ENCODE assay signal across 12 cellular contexts in the genomic region with DNA sequence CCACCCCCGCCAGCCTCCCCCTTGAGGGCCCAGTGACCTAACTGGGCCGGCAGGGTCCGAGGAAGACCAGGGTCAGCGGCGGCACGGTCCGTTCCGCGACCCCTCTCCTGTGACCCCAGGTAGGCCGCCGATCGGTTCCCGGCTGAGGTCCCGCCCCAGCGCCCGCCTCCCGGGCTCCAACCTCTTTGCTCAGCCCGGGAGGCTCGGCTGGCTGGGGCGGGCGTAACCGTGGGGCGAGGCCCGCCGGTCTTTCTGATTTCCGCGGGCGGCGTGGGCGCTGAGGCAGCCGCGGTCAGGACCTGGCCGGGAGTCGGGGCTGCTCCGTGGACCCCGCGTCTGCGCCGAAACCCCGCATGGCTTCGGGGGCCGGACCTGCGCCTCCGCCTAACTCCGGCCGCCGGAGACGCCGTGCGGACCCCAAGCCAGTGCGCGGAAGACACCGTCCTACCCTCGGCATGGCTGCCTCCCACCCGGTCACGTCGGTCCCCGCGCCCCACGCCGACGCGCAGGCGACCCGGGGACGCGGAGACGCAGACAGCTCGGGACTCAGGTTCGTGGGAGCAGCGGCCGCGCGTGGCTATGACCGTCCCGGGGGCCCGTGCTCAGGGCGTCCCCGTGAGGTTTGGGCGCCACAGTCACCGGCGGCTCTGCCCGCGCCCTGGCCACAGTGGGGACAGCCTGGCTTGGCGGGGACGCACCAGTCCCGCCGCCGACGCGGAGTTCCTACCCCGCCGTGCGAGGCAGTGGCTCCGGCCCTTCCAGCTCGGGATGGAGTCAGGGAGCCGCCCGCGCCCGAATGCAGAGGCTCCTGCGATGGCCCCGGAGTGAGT. TPM values are rescaled to one million over a fixed set of nuclear protein-coding genes. Genes with fewer than 3 reads are reported as not detected.
DNase-seq lines count a peak whose midpoint lies in the region; ATAC-seq and TF ChIP-seq lines count a peak whose summit lies in the region.
"Had no signal": no experiment of that assay in that cellular context is flagged by ENCODE, and none has a peak within 500 bp of the region (broad histone marks: within the 10 kb centered on the region; RNA-seq: fewer than 3 reads in every experiment).

No MANE protein-coding gene starts in this region.

- ATAC-seq in left lung (peak; percentile 45), thoracic aorta (ENCODE audit: insufficient number of reproducible peaks, low FRiP score, low read depth) (no peak)

- no peak overlapping the region for H3K4me3 Mint-ChIP-seq in MCF 10A (ENCODE audit: unreplicated experiment)
- peak overlapping the region; percentile 73 for H3K4me3 Mint-ChIP-seq in dendritic cell treated with granulocyte-macrophage colony-stimulating factor and Interleukin-4, amounts not matched to agents 40 ng/mL and 50 ng/mL, for 4 days
- H3K4me3 Mint-ChIP-seq in activated T-helper 2 cell treated with anti-CD3 and anti-CD28 coated beads, Interferon-gamma antibody, Interleukin-2, Interleukin-4, amounts not matched to agents 10 μg/mL and 5 μg/mL and 100 μg/mL, durations not matched to agents 14 hours and 24 hours and 36 hours (ENCODE audit: low read depth) = no peak overlapping the region

- H3K27me3 Mint-ChIP-seq in MCF 10A (ENCODE audit: insufficient read depth, unreplicated experiment) = peaks cover 9% of the 10 kb centered on the region
- peaks cover 61% of the 10 kb centered on the region for H3K27me3 Mint-ChIP-seq in dendritic cell treated with granulocyte-macrophage colony-stimulating factor and Interleukin-4, amounts not matched to agents 40 ng/mL and 50 ng/mL, for 4 days
- peaks cover 60% of the 10 kb centered on the region for H3K27me3 Mint-ChIP-seq in activated T-helper 2 cell treated with anti-CD3 and anti-CD28 coated beads, Interferon-gamma antibody, Interleukin-2, Interleukin-4, amounts not matched to agents 10 μg/mL and 5 μg/mL and 100 μg/mL, durations not matched to agents 14 hours and 24 hours and 36 hours (ENCODE audit: low read depth)

- intact Hi-C loops in breast epithelium (cut with DNase I; ENCODE audit: low total_unique reads) = no loop called here
- intact Hi-C loops in MCF 10A (cut with micrococcal nuclease) = no loop called here
- intact Hi-C loops in dendritic cell treated with granulocyte-macrophage colony-stimulating factor and Interleukin-4, amounts not matched to agents 40 ng/mL and 50 ng/mL, for 4 days (cut with micrococcal nuclease) = loop anchor here (2.0 to 10.0 kb wide), 2 partner anchors 20 to 92 kb away; no protein-coding TSS in a partner anchor
- intact Hi-C loops in left lung (cut with DNase I) = no loop called here
- intact Hi-C loops in activated T-helper 2 cell treated with anti-CD3 and anti-CD28 coated beads, Interferon-gamma antibody, Interleukin-2, Interleukin-4, amounts not matched to agents 10 μg/mL and 5 μg/mL and 100 μg/mL, durations not matched to agents 14 hours and 24 hours and 36 hours (cut with micrococcal nuclease) = loop anchor here (10.0 kb wide), 2 partner anchors 298 to 452 kb away; a partner anchor contains a TSS

- H3K4me3 ChIP-seq in breast epithelium = peak overlapping the region; percentile 13 to 53 (median 34)
- H3K4me3 ChIP-seq in left lung = peak overlapping the region in 1 of 2 donors; percentile 46
- peak overlapping the region; percentile 52 for H3K4me3 ChIP-seq in thoracic aorta

- CTCF ChIA-PET in MCF 10A (lab: Yijun Ruan, JAX) = no interaction called here

- H3K27ac ChIP-seq in breast epithelium (no peak overlapping the region), left lung (peak overlapping the region in 1 of 2 donors; percentile 73), thoracic aorta (no peak overlapping the region)
- H3K27ac ChIP-seq: HL-60 had no signal

- no peaks in the 10 kb centered on the region for H3K9me3 Mint-ChIP-seq in MCF 10A (ENCODE audit: unreplicated experiment)
- H3K9me3 Mint-ChIP-seq in dendritic cell treated with granulocyte-macrophage colony-stimulating factor and Interleukin-4, amounts not matched to agents 40 ng/mL and 50 ng/mL, for 4 days = no peaks in the 10 kb centered on the region
- H3K9me3 Mint-ChIP-seq in activated T-helper 2 cell treated with anti-CD3 and anti-CD28 coated beads, Interferon-gamma antibody, Interleukin-2, Interleukin-4, amounts not matched to agents 10 μg/mL and 5 μg/mL and 100 μg/mL, durations not matched to agents 14 hours and 24 hours and 36 hours = no peaks in the 10 kb centered on the region

- POLR2A ChIA-PET in MCF 10A (lab: Yijun Ruan, JAX) = no interaction called here

- no peaks in the 10 kb centered on the region for H3K36me3 ChIP-seq in breast epithelium
- no peaks in the 10 kb centered on the region for H3K36me3 ChIP-seq in left lung
- H3K36me3 ChIP-seq in thoracic aorta = no peaks in the 10 kb centered on the region

- H3K27me3 ChIP-seq in breast epithelium = peaks cover 18 to 95% of the 10 kb centered on the region in 2 donors
- H3K27me3 ChIP-seq in left lung = peaks cover 60 to 100% of the 10 kb centered on the region in 2 donors
- H3K27me3 ChIP-seq in thoracic aorta (replicated peaks; ENCODE audit: insufficient read depth) = no peaks in the 10 kb centered on the region

- no peak overlapping the region for H3K27ac Mint-ChIP-seq in MCF 10A (ENCODE audit: low read depth, unreplicated experiment)
- H3K27ac Mint-ChIP-seq in dendritic cell treated with granulocyte-macrophage colony-stimulating factor and Interleukin-4, amounts not matched to agents 40 ng/mL and 50 ng/mL, for 4 days = peak overlapping the region; percentile 92
- H3K27ac Mint-ChIP-seq in activated T-helper 2 cell treated with anti-CD3 and anti-CD28 coated beads, Interferon-gamma antibody, Interleukin-2, Interleukin-4, amounts not matched to agents 10 μg/mL and 5 μg/mL and 100 μg/mL, durations not matched to agents 14 hours and 24 hours and 36 hours = no peak overlapping the region

- H3K9me3 ChIP-seq in breast epithelium (no peaks in the 10 kb centered on the region), left lung (no peaks in the 10 kb centered on the region), thoracic aorta (no peaks in the 10 kb centered on the region)

- H3K36me3 Mint-ChIP-seq in MCF 10A (ENCODE audit: insufficient read depth, unreplicated experiment) = no peaks in the 10 kb centered on the region
- peaks cover 10% of the 10 kb centered on the region for H3K36me3 Mint-ChIP-seq in dendritic cell treated with granulocyte-macrophage colony-stimulating factor and Interleukin-4, amounts not matched to agents 40 ng/mL and 50 ng/mL, for 4 days (ENCODE audit: low read depth)
- no peaks in the 10 kb centered on the region for H3K36me3 Mint-ChIP-seq in activated T-helper 2 cell treated with anti-CD3 and anti-CD28 coated beads, Interferon-gamma antibody, Interleukin-2, Interleukin-4, amounts not matched to agents 10 μg/mL and 5 μg/mL and 100 μg/mL, durations not matched to agents 14 hours and 24 hours and 36 hours (ENCODE audit: low read depth)

- H3K4me1 Mint-ChIP-seq in MCF 10A (ENCODE audit: insufficient read depth, unreplicated experiment) = no peaks in the 10 kb centered on the region
- peaks cover 61% of the 10 kb centered on the region for H3K4me1 Mint-ChIP-seq in dendritic cell treated with granulocyte-macrophage colony-stimulating factor and Interleukin-4, amounts not matched to agents 40 ng/mL and 50 ng/mL, for 4 days (ENCODE audit: low read depth)
- H3K4me1 Mint-ChIP-seq in activated T-helper 2 cell treated with anti-CD3 and anti-CD28 coated beads, Interferon-gamma antibody, Interleukin-2, Interleukin-4, amounts not matched to agents 10 μg/mL and 5 μg/mL and 100 μg/mL, durations not matched to agents 14 hours and 24 hours and 36 hours (ENCODE audit: low read depth) = peaks cover 10% of the 10 kb centered on the region

- no peak for DNase-seq in breast epithelium (ENCODE audit: low spot score in 2 of 2)
- DNase-seq in MCF 10A (ENCODE audit: unreplicated experiment) = no peak
- DNase-seq in left lung = no peak
- no peak for DNase-seq in thoracic aorta (ENCODE audit: low spot score)
- no peak for DNase-seq in NCI-H1417 (lab: John Stamatoyannopoulos, UW)
- no peak for DNase-seq in NCI-H748 (lab: John Stamatoyannopoulos, UW; ENCODE audit: unreplicated experiment)
- no peak for DNase-seq in activated T-helper 2 cell treated with anti-CD3 and anti-CD28 coated beads, Interferon-gamma antibody, Interleukin-2, Interleukin-4, amounts not matched to agents 10 μg/mL and 5 μg/mL and 100 μg/mL, durations not matched to agents 14 hours and 24 hours and 36 hours (ENCODE audit: low spot score)
- DNase-seq: ACHN; activated CD8-positive, alpha-beta memory T cell treated with anti-CD3 and anti-CD28 coated beads, Interleukin-2, amount 50 U/mL, for 4 hours; small intestine had no signal

- BruUV-seq in MCF 10A (replicated peaks; lab: Mats Ljungman, UMichigan) = no TSS peak

- TF ChIP-seq POLR2A in breast epithelium (IDR thresholded peaks at IDR 0.05) = no peak

- TF ChIP-seq CTCF in breast epithelium (IDR thresholded peaks at IDR 0.05) = no peak
- no peak for TF ChIP-seq CTCF in MCF 10A (IDR thresholded peaks at IDR 0.05; ENCODE audit: unreplicated experiment)
- TF ChIP-seq CTCF in left lung (IDR thresholded peaks at IDR 0.05) = no peak
- TF ChIP-seq CTCF in thoracic aorta (IDR thresholded peaks at IDR 0.05) = no peak

- H3K4me1 ChIP-seq in breast epithelium = peaks cover 0 to 4% of the 10 kb centered on the region in 2 donors
- H3K4me1 ChIP-seq in left lung = peaks cover 10 to 45% of the 10 kb centered on the region in 2 donors
- peaks cover 0 to 18% of the 10 kb centered on the region in 2 donors for H3K4me1 ChIP-seq in thoracic aorta (ENCODE audit: control insufficient read depth in 1 of 2, low read depth in 2 of 2)

RNA-seq across cellular contexts. Expression of a gene that starts 1.0 kb away (rescaled TPM):
- total RNA-seq in breast epithelium (1 to 10 TPM in 1 of 3 donors, under 1 TPM in 2; 0.33 to 4.6 (median 0.73) TPM), MCF 10A (2022) (not detected in 2 replicates), left lung (1 to 10 TPM; 1.3 to 4.1 TPM), thoracic aorta (1 to 10 TPM; 5.1 to 9.5 TPM)
- 0.07 TPM in 1 of 2 replicates, not detected in the other for total RNA-seq in activated T-helper 2 cell treated with anti-CD3 and anti-CD28 coated beads, Interferon-gamma antibody, Interleukin-2, Interleukin-4, amounts not matched to agents 10 μg/mL and 5 μg/mL and 100 μg/mL, durations not matched to agents 14 hours and 24 hours and 36 hours

RNA-seq across cellular contexts. Expression of a gene that starts 6.6 kb away (rescaled TPM):
- total RNA-seq in breast epithelium (not detected), MCF 10A (2022) (not detected in 2 replicates), left lung (not detected), thoracic aorta (not detected)
- total RNA-seq in activated T-helper 2 cell treated with anti-CD3 and anti-CD28 coated beads, Interferon-gamma antibody, Interleukin-2, Interleukin-4, amounts not matched to agents 10 μg/mL and 5 μg/mL and 100 μg/mL, durations not matched to agents 14 hours and 24 hours and 36 hours = 0.16 and 0.28 TPM in 2 replicates

RNA-seq across cellular contexts. Expression of a gene that starts 40.0 kb away (rescaled TPM):
- 1 to 10 TPM; 4.6 to 6.6 (median 5.0) TPM for total RNA-seq in breast epithelium
- total RNA-seq in MCF 10A (2022) = 20.2 and 23.2 TPM in 2 replicates
- 10 to 100 TPM; 16.2 to 45.3 TPM for total RNA-seq in left lung
- 10 to 100 TPM in 1 of 2 donors, 1 to 10 TPM in 1; 7.2 to 14.0 TPM for total RNA-seq in thoracic aorta
- 214 and 220 TPM in 2 replicates for total RNA-seq in activated T-helper 2 cell treated with anti-CD3 and anti-CD28 coated beads, Interferon-gamma antibody, Interleukin-2, Interleukin-4, amounts not matched to agents 10 μg/mL and 5 μg/mL and 100 μg/mL, durations not matched to agents 14 hours and 24 hours and 36 hours

Comparison
In these comparisons a context has a peak if more than half of its experiments do, and no peak if none do; other contexts are left out.
1. intact Hi-C loops: an anchor here in dendritic cell treated with granulocyte-macrophage colony-stimulating factor and Interleukin-4, amounts not matched to agents 40 ng/mL and 50 ng/mL, for 4 days (2.0 to 10.0 kb wide) and activated T-helper 2 cell treated with anti-CD3 and anti-CD28 coated beads, Interferon-gamma antibody, Interleukin-2, Interleukin-4, amounts not matched to agents 10 μg/mL and 5 μg/mL and 100 μg/mL, durations not matched to agents 14 hours and 24 hours and 36 hours (10.0 kb wide); none called in breast epithelium, MCF 10A and left lung.